In genomic region chrX:9717376-9717775, GRCh38 we compare ENCODE assay signal across 7 cellular contexts. TPM values are rescaled to one million over a fixed set of nuclear protein-coding genes. Genes with fewer than 3 reads are reported as not detected.
"Had no signal": no experiment of that assay in that cellular context is flagged by ENCODE, and none has a peak within 500 bp of the region (broad histone marks: within the 10 kb centered on the region; RNA-seq: fewer than 3 reads in every experiment).

No MANE protein-coding gene starts in this region.

- H3K4me1 Mint-ChIP-seq: IgD-negative memory B cell had no signal

- H3K4me3 ChIP-seq: K562 had no signal

- DNase-seq: IMR-90, KBM-7 had no signal

- H3K27me3 Mint-ChIP-seq: IgD-negative memory B cell had no signal

- ATAC-seq: K562 had no signal

- H3K27ac ChIP-seq: HL-60 had no signal

- H3K4me3 Mint-ChIP-seq: IgD-negative memory B cell had no signal

- FAIRE-seq: HTR-8/SVneo, K562 had no signal

- H3K27ac Mint-ChIP-seq: IgD-negative memory B cell had no signal

RNA-seq across cellular contexts. Expression of gene GPR143, which starts 48.3 kb away (rescaled TPM):
- total RNA-seq: HT-29, IMR-90, K562 had no signal
- polyA plus RNA-seq: K562 had no signal
